In genomic region chr20:63252157-63252780, GRCh38 we compare ENCODE assay signal across 24 cellular contexts. TPM values are rescaled to one million over a fixed set of nuclear protein-coding genes. Genes with fewer than 3 reads are reported as not detected.
DNase-seq lines count a peak whose midpoint lies in the region; TF ChIP-seq lines count a peak whose summit lies in the region.
"Had no signal": no experiment of that assay in that cellular context is flagged by ENCODE, and none has a peak within 500 bp of the region (broad histone marks: within the 10 kb centered on the region; RNA-seq: fewer than 3 reads in every experiment).

No MANE protein-coding gene starts in this region.

- no peaks in the 10 kb centered on the region for H3F3A ChIP-seq in smooth muscle cell (ENCODE audit: low read depth)

- no peaks in the 10 kb centered on the region for H3K36me3 Mint-ChIP-seq in mesothelial cell of epicardium

- TF ChIP-seq CTCF in mesothelial cell of epicardium (IDR thresholded peaks at IDR 0.05; ENCODE audit: unreplicated experiment) = no peak
- no peak for TF ChIP-seq CTCF in smooth muscle cell (IDR thresholded peaks at IDR 0.05; ENCODE audit: borderline replicate concordance, insufficient read depth, poor library complexity, severe bottlenecking)

- no peaks in the 10 kb centered on the region for H3K36me3 ChIP-seq in smooth muscle cell (ENCODE audit: low read depth)
- H3K36me3 ChIP-seq: breast epithelium, lower lobe of right lung had no signal

- H3K4me3 Mint-ChIP-seq in mesothelial cell of epicardium = peak overlapping the region; percentile 59
- H3K4me3 Mint-ChIP-seq: dendritic cell treated with granulocyte-macrophage colony-stimulating factor and Interleukin-4, amounts not matched to agents 40 ng/mL and 50 ng/mL, for 4 days; T-helper 1 cell treated with Interleukin-12 subunit alpha and Interleukin-12 subunit beta and Interleukin-4 antibody, amounts not matched to agents 30 μg/mL and 1 μg/mL, for 36 hours had no signal

- H3K4me2 ChIP-seq in smooth muscle cell = no peak overlapping the region

- DNase-seq in G401 (ENCODE audit: low spot score) (peak; percentile 32), mesothelial cell of epicardium (ENCODE audit: low spot score in 2 of 2, unreplicated experiment in 2 of 2) (no peak), putamen (ENCODE audit: low spot score) (peak; percentile 49), NK-92 (lab: John Stamatoyannopoulos, UW; ENCODE audit: unreplicated experiment) (no peak), islet precursor cell (no peak), smooth muscle cell (lab: John Stamatoyannopoulos, UW; ENCODE audit: unreplicated experiment) (no peak)
- no peak for DNase-seq in stimulated activated naive CD4-positive, alpha-beta T cell treated with Interleukin-2 at 50 U/mL for 16 hours (lab: John Stamatoyannopoulos, UW)
- DNase-seq: activated CD4-positive, alpha-beta T cell treated with anti-CD3 and anti-CD28 coated beads, Interleukin-2, amount 50 U/mL, for 1 hour; activated CD8-positive, alpha-beta memory T cell treated with anti-CD3 and anti-CD28 coated beads, Interleukin-2, amount 50 U/mL, for 4 hours; activated effector memory CD4-positive, alpha-beta T cell treated with Interleukin-2 at 50 U/mL for 16 hours; CD8-positive, alpha-beta memory T cell; DMS79; GM23248; kidney; lower lobe of right lung; NCI-H187; NCI-H446 treated with DMSO at 0.1 percent for 48 hours; NK-92 treated with Interleukin-12 subunit alpha and Interleukin-12 subunit beta, amount 100 ng/mL, for 24 hours had no signal

- WGBS in smooth muscle cell (ENCODE audit: low lambda C conversion rate) = 93% methylated on average over 10 of the region's 10 CpGs

- H3K79me2 ChIP-seq in smooth muscle cell (ENCODE audit: low read depth) = no peaks in the 10 kb centered on the region

- H3K9me3 Mint-ChIP-seq in mesothelial cell of epicardium = no peaks in the 10 kb centered on the region
- H3K9me3 Mint-ChIP-seq: CD8-positive, alpha-beta memory T cell; dendritic cell treated with granulocyte-macrophage colony-stimulating factor and Interleukin-4, amounts not matched to agents 40 ng/mL and 50 ng/mL, for 4 days; T-helper 1 cell treated with Interleukin-12 subunit alpha and Interleukin-12 subunit beta and Interleukin-4 antibody, amounts not matched to agents 30 μg/mL and 1 μg/mL, for 36 hours had no signal

- H4K20me1 ChIP-seq in smooth muscle cell (ENCODE audit: low read depth) = no peaks in the 10 kb centered on the region

- no peak overlapping the region for H3K4me3 ChIP-seq in smooth muscle cell
- H3K4me3 ChIP-seq: GM23248, K562, lower lobe of right lung had no signal

- in situ Hi-C loops in G401 (cut with HindIII; ENCODE audit: low sequenced_read_pairs) = no loop called here

- no peak overlapping the region for H3K9ac ChIP-seq in smooth muscle cell (ENCODE audit: low read depth)
- H3K9ac ChIP-seq: GM23248 had no signal

- peaks cover 43% of the 10 kb centered on the region for H3K27me3 Mint-ChIP-seq in mesothelial cell of epicardium (ENCODE audit: low read depth)

- no peak overlapping the region for H2AFZ ChIP-seq in smooth muscle cell (ENCODE audit: low read depth)
- H2AFZ ChIP-seq: GM23248 had no signal

- H3K27ac Mint-ChIP-seq in mesothelial cell of epicardium = no peak overlapping the region
- H3K27ac Mint-ChIP-seq: dendritic cell treated with granulocyte-macrophage colony-stimulating factor and Interleukin-4, amounts not matched to agents 40 ng/mL and 50 ng/mL, for 4 days; T-helper 1 cell treated with Interleukin-12 subunit alpha and Interleukin-12 subunit beta and Interleukin-4 antibody, amounts not matched to agents 30 μg/mL and 1 μg/mL, for 36 hours had no signal

- H3K4me1 ChIP-seq in smooth muscle cell (ENCODE audit: low read depth) = peaks cover 23% of the 10 kb centered on the region

- peaks cover 30% of the 10 kb centered on the region for H3K4me1 Mint-ChIP-seq in mesothelial cell of epicardium

- H3K27me3 ChIP-seq in smooth muscle cell (ENCODE audit: low read depth) = peaks cover 29% of the 10 kb centered on the region

- peak overlapping the region; percentile 39 for H3K27ac ChIP-seq in cingulate gyrus (ENCODE audit: low read depth, low read length)
- H3K27ac ChIP-seq in smooth muscle cell (ENCODE audit: low read depth) = no peak overlapping the region
- H3K27ac ChIP-seq: breast epithelium, GM23248, lower lobe of right lung had no signal

- no peaks in the 10 kb centered on the region for H3K9me3 ChIP-seq in smooth muscle cell (replicated peaks; ENCODE audit: low read depth)
- H3K9me3 ChIP-seq: breast epithelium, lower lobe of right lung had no signal

RNA-seq across cellular contexts. Expression of gene NKAIN4, which starts 2.0 kb away (rescaled TPM):
- total RNA-seq in G401 (2014; rRNA removed; shearing (Covaris generic)) = 6.8 and 11.3 TPM in 2 replicates
- total RNA-seq in mesothelial cell of epicardium (16.1 to 18.4 TPM (median 16.8 TPM) in 3 replicates), smooth muscle cell (34.2 and 50.0 TPM in 2 replicates)
- polyA plus RNA-seq in smooth muscle cell = 19.8 and 78.9 TPM in 2 replicates
- total RNA-seq: breast epithelium; CD8-positive, alpha-beta memory T cell; GM23248; K562; lower lobe of right lung; SK-MEL-5 had no signal
- polyA plus RNA-seq: CD8-positive, alpha-beta memory T cell; GM23248; K562 had no signal

RNA-seq across cellular contexts. Expression of gene BIRC7, which starts 16.6 kb away (rescaled TPM):
- total RNA-seq in G401 (2014; rRNA removed; shearing (Covaris generic)) = 68.2 and 78.4 TPM in 2 replicates
- total RNA-seq in mesothelial cell of epicardium (0.36 to 0.84 TPM (median 0.50 TPM) in 3 replicates), smooth muscle cell (3.5 and 5.8 TPM in 2 replicates)
- polyA plus RNA-seq in smooth muscle cell = 10.9 and 12.2 TPM in 2 replicates
- total RNA-seq: CD8-positive, alpha-beta memory T cell; GM23248 had no signal
- polyA plus RNA-seq: CD8-positive, alpha-beta memory T cell; GM23248 had no signal

RNA-seq across cellular contexts. Expression of gene ARFGAP1, which starts 20.3 kb away (rescaled TPM):
- 69.8 and 86.8 TPM in 2 replicates for total RNA-seq in G401 (2014; rRNA removed; shearing (Covaris generic))
- 193 to 210 TPM (median 208 TPM) in 3 replicates for total RNA-seq in mesothelial cell of epicardium
- 100 and 101 TPM in 2 replicates for total RNA-seq in smooth muscle cell
- 169 and 188 TPM in 2 replicates for polyA plus RNA-seq in smooth muscle cell

RNA-seq across cellular contexts. Expression of gene YTHDF1, which starts 36.3 kb away (rescaled TPM):
- 22.7 and 27.1 TPM in 2 replicates for total RNA-seq in G401 (2014; rRNA removed; shearing (Covaris generic))
- total RNA-seq in mesothelial cell of epicardium (49.3 to 52.9 TPM (median 50.1 TPM) in 3 replicates), smooth muscle cell (25.3 and 28.2 TPM in 2 replicates)
- polyA plus RNA-seq in smooth muscle cell = 35.8 and 50.9 TPM in 2 replicates

RNA-seq across cellular contexts. Expression of gene COL20A1, which starts 40.7 kb away (rescaled TPM):
- total RNA-seq in G401 (2014; rRNA removed; shearing (Covaris generic)) = not detected in 2 replicates
- 0.16 to 0.25 TPM in 2 of 3 replicates, not detected in the other for total RNA-seq in mesothelial cell of epicardium
- 0.36 and 0.81 TPM in 2 replicates for total RNA-seq in smooth muscle cell
- 0.23 and 0.70 TPM in 2 replicates for polyA plus RNA-seq in smooth muscle cell
- total RNA-seq: breast epithelium, GM23248, K562, kidney, lower lobe of right lung, SK-MEL-5 had no signal
- polyA plus RNA-seq: CD8-positive, alpha-beta memory T cell; GM23248; K562 had no signal

Comparison
In these comparisons a context has a peak if more than half of its experiments do, and no peak if none do; other contexts are left out.
1. DNase-seq: peak in G401 (single experiment) and putamen (single experiment); none in mesothelial cell of epicardium (0 of 2), NK-92 (single experiment), islet precursor cell (single experiment), smooth muscle cell (single experiment) and stimulated activated naive CD4-positive, alpha-beta T cell treated with Interleukin-2 at 50 U/mL for 16 hours (single experiment).
2. RNA of gene BIRC7, which starts 16.6 kb away (total RNA-seq): 68.2 to 78.4 TPM in G401; 3.5 to 5.8 TPM in smooth muscle cell and 0.36 to 0.84 TPM in mesothelial cell of epicardium; every median in the first group is over 10 times any median in the second.